ENCODE assay signal across 2 cellular contexts in genomic region chr17:63440770-63441335, GRCh38.
TF ChIP-seq lines count a peak whose summit lies in the region.

No MANE protein-coding gene starts in this region.

TF ChIP-seq in IMR-90, 13 proteins besides CTCF, POLR2A, EP300 and RAD21 (continued from another document):
- TF ChIP-seq USF2 (IDR thresholded peaks at IDR 0.05; ENCODE audit: low read depth, low read length) (no peak), CEBPB (IDR thresholded peaks at IDR 0.05; ENCODE audit: low read depth, low read length) (no peak), MXI1 (IDR thresholded peaks at IDR 0.05; ENCODE audit: borderline replicate concordance, low read depth, low read length) (no peak), MAZ (IDR thresholded peaks at IDR 0.05; ENCODE audit: borderline replicate concordance, low read depth, low read length) (no peak), RFX5 (IDR thresholded peaks at IDR 0.05; ENCODE audit: low read depth, low read length) (no peak), FOS (IDR thresholded peaks at IDR 0.05; ENCODE audit: low read depth, low read length) (no peak), ELK1 (IDR thresholded peaks at IDR 0.05; ENCODE audit: borderline replicate concordance, low read depth, low read length) (no peak), BHLHE40 (IDR thresholded peaks at IDR 0.05; ENCODE audit: low read depth, low read length) (no peak), NFE2L2 (IDR thresholded peaks at IDR 0.05; ENCODE audit: low read depth, low read length) (no peak), SMC3 (IDR thresholded peaks at IDR 0.05; ENCODE audit: low read depth, low read length) (no peak), RCOR1 (IDR thresholded peaks at IDR 0.05; ENCODE audit: insufficient replicate concordance, low read length) (no peak), MAFK (IDR thresholded peaks at IDR 0.05; ENCODE audit: low read depth, low read length) (no peak)
TF ChIP-seq in IMR-90: peak in this region for 0.

TF ChIP-seq in HEK293T, 16 proteins besides CTCF, POLR2A, EP300 and RAD21 (continued from another document):
- no peak for TF ChIP-seq PKNOX1 (IDR thresholded peaks at IDR 0.05)
